1 cellular context compared by ENCODE assay signal in the genomic region with DNA sequence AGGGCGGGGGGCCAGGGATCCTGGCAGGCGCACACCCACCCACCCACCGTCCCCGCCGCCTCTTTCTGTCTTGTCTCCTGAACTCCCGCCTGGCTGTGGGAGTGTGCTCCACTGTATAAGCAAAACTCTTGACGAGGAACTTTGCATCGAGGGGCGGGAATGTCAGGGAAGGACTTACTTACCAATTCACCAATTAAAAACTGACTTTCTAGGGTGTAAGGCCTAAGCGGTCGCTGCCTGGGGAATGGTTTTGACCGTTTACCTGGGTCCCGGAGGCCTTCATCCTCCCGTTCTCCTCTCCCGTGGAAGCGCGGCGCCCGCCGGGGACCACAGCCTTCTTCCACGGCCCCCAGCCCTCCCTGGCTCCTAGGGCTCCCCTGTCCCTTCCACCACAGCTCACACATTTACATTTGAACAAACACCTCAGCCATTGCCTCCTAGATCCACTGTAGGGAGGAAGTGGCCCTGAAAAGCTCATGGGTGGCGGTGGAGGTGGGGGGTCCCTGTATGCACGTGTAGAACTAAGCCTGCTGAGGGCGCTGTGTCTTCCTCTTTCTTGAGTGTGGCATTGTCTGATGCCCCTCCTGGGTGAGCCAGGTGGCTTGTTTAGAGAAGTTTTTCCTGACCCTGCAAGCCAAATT.
TF ChIP-seq lines count a peak whose summit lies in the region.

No MANE protein-coding gene starts in this region.

TF ChIP-seq in HepG2, 621 proteins besides CTCF, POLR2A, EP300 and RAD21:
- TF ChIP-seq NFKBIZ (CRISPR knock-in tag; IDR thresholded peaks at IDR 0.05) (no peak), ESRRA (CRISPR knock-in tag; IDR thresholded peaks at IDR 0.05; ENCODE audit: low read depth) (no peak), ZBTB38 (CRISPR knock-in tag; IDR thresholded peaks at IDR 0.05) (no peak), RARA (CRISPR knock-in tag; IDR thresholded peaks at IDR 0.05) (no peak), EZH2 (conservative IDR thresholded peaks at IDR 0.05; ENCODE audit: low read depth, low read length) (peak; percentile 95), ZNF143 (CRISPR knock-in tag; IDR thresholded peaks at IDR 0.05) (no peak), SP2 (CRISPR knock-in tag; IDR thresholded peaks at IDR 0.05) (no peak)
TF ChIP-seq in HepG2: peak in this region for 1.
